Comparison of ENCODE assay signal across 18 cellular contexts in the genomic region with DNA sequence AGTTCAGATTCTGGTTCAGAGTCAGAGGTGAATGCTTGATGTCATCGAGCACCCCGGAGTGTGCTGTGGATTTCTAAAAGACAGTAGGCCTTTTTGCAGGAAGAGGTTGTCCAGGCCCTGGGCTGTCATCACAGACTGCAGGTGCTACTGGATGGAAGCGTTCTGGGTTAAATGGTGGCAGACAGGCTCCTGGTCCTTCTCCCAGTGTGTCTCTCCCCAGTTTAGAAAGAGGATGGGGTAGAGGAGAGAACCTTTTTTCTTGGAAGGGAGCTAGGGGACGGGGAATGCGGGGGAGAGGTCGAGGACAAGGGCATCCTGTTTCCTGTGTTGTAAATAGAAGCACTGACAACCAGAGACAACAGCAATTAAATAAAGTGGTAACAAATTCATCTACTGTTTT.
"Had no signal": no experiment of that assay in that cellular context is flagged by ENCODE, and none has a peak within 500 bp of the region (broad histone marks: within the 10 kb centered on the region; RNA-seq: fewer than 3 reads in every experiment).

No MANE protein-coding gene starts in this region.

- H3K27ac Mint-ChIP-seq: activated T-cell treated with anti-CD3 and anti-CD28 coated beads, Interleukin-2, amount 50 U/mL, for 72 hours had no signal

- H3K4me3 Mint-ChIP-seq: activated T-cell treated with anti-CD3 and anti-CD28 coated beads, Interleukin-2, amount 50 U/mL, for 72 hours; naive thymus-derived CD8-positive, alpha-beta T cell had no signal

- H3K27ac ChIP-seq: adrenal gland, breast epithelium, hepatocyte, left lung, neutrophil, pancreas, tibial artery had no signal

- H3K9me3 ChIP-seq: adrenal gland, breast epithelium, left lung, neutrophil, pancreas, tibial artery had no signal

- H3K27me3 ChIP-seq: adrenal gland, breast epithelium, hepatocyte, left lung, neutrophil, pancreas, tibial artery had no signal

- ATAC-seq: activated CD4-positive, CD25-positive, alpha-beta regulatory T cell treated with anti-CD3 and anti-CD28 coated beads, Interleukin-2, amount 50 U/mL, for 24 hours; activated naive CD4-positive, alpha-beta T cell treated with anti-CD3 and anti-CD28 coated beads, Interleukin-2, amount 50 U/mL, for 72 hours; activated T-cell treated with anti-CD3 and anti-CD28 coated beads, Interleukin-2, amount 50 U/mL, for 72 hours; left lung; naive thymus-derived CD8-positive, alpha-beta T cell; pancreas had no signal

- H3K4me1 ChIP-seq: breast epithelium, left lung, pancreas, tibial artery had no signal

- DNase-seq: activated gamma-delta T cell; activated T-cell treated with anti-CD3 and anti-CD28 coated beads, Interleukin-2, amount 50 U/mL, for 72 hours; adrenal gland; effector memory CD4-positive, alpha-beta T cell; left lung; mesendoderm; naive thymus-derived CD8-positive, alpha-beta T cell; pancreas; stimulated activated CD8-positive, alpha-beta memory T cell treated with anti-CD3 and anti-CD28 coated beads, Interleukin-4, amount 100 ng/mL, for 48 hours; stimulated activated naive CD4-positive, alpha-beta T cell treated with Interleukin-2 at 50 U/mL for 16 hours; T-helper 1 cell; T-helper 9 cell; tibial artery had no signal

- H3K4me3 ChIP-seq: adrenal gland, breast epithelium, hepatocyte, left lung, pancreas, tibial artery had no signal

- H3K27me3 Mint-ChIP-seq: naive thymus-derived CD8-positive, alpha-beta T cell had no signal

- H3K36me3 ChIP-seq: adrenal gland, breast epithelium, left lung, pancreas had no signal
